ENCODE assay signal across 27 cellular contexts in the genomic region with DNA sequence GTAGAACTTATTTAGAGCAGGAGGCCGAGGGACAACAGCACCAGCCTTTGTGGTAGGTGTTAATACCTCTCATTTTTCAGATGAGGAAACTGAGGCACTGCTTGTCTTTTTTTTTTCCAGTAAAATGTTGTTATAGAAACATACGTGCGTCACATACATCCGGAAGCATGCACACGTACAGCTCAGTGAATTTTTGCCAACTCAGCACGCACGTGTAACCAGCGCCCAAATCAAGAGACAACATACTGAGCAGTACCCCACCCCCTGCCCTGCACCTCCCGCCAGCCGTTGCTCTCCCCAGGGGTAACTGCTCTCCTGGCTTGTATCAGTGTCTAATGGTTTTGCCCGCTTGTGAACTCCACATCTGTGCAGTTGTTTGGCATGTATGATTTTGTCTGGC.
"Had no signal": no experiment of that assay in that cellular context is flagged by ENCODE, and none has a peak within 500 bp of the region (broad histone marks: within the 10 kb centered on the region; RNA-seq: fewer than 3 reads in every experiment).

No MANE protein-coding gene starts in this region.

- FAIRE-seq: keratinocyte had no signal

- ATAC-seq: esophagus mucosa; gastrocnemius medialis; left lobe of liver; naive thymus-derived CD4-positive, alpha-beta T cell; sciatic nerve; stimulated activated memory B cell treated with anti-CD40 and anti-IgM and Interleukin-4, amounts not matched to agents 10 μg/mL and 1 μg/mL and 100 μg/mL, for 72 hours; stimulated activated naive CD8-positive, alpha-beta T cell treated with anti-CD3 and anti-CD28 coated beads, Interleukin-15, Interleukin-2, amounts not matched to agents 100 U/mL and 50 U/mL, for 24 hours; upper lobe of right lung had no signal

- H3K4me3 Mint-ChIP-seq: dendritic cell treated with granulocyte-macrophage colony-stimulating factor and Interleukin-4, amounts not matched to agents 40 ng/mL and 50 ng/mL, for 4 days; endodermal cell; mesothelial cell of epicardium; naive thymus-derived CD4-positive, alpha-beta T cell; stimulated activated memory B cell treated with anti-CD40 and anti-IgM and Interleukin-4, amounts not matched to agents 10 μg/mL and 1 μg/mL and 100 μg/mL, for 72 hours had no signal

- H3K27ac Mint-ChIP-seq: dendritic cell treated with granulocyte-macrophage colony-stimulating factor and Interleukin-4, amounts not matched to agents 40 ng/mL and 50 ng/mL, for 4 days; endodermal cell; mesothelial cell of epicardium; naive thymus-derived CD4-positive, alpha-beta T cell; stimulated activated memory B cell treated with anti-CD40 and anti-IgM and Interleukin-4, amounts not matched to agents 10 μg/mL and 1 μg/mL and 100 μg/mL, for 72 hours had no signal

- H3K27me3 Mint-ChIP-seq: dendritic cell treated with granulocyte-macrophage colony-stimulating factor and Interleukin-4, amounts not matched to agents 40 ng/mL and 50 ng/mL, for 4 days; naive thymus-derived CD4-positive, alpha-beta T cell; stimulated activated memory B cell treated with anti-CD40 and anti-IgM and Interleukin-4, amounts not matched to agents 10 μg/mL and 1 μg/mL and 100 μg/mL, for 72 hours had no signal

- H3K9me3 Mint-ChIP-seq: dendritic cell treated with granulocyte-macrophage colony-stimulating factor and Interleukin-4, amounts not matched to agents 40 ng/mL and 50 ng/mL, for 4 days; endodermal cell; mesothelial cell of epicardium; naive thymus-derived CD4-positive, alpha-beta T cell; stimulated activated memory B cell treated with anti-CD40 and anti-IgM and Interleukin-4, amounts not matched to agents 10 μg/mL and 1 μg/mL and 100 μg/mL, for 72 hours had no signal

- DNase-seq: colonic mucosa; effector CD8-positive, alpha-beta T cell; endodermal cell; foreskin fibroblast; gastrocnemius medialis; head of caudate nucleus; mesenchymal stem cell; naive thymus-derived CD4-positive, alpha-beta T cell; occipital lobe; ovary; stimulated activated CD4-positive, alpha-beta T cell treated with anti-CD3 and anti-CD28 coated beads, Interleukin-2, amount 100 ng/mL, for 24 hours; stimulated activated CD4-positive, alpha-beta T cell treated with anti-CD3 and anti-CD28 coated beads, Interleukin-4, amount 100 ng/mL, for 24 hours; stimulated activated naive CD8-positive, alpha-beta T cell treated with anti-CD3 and anti-CD28 coated beads, Interleukin-15, Interleukin-2, amounts not matched to agents 100 U/mL and 50 U/mL, for 24 hours; substantia nigra; testis; tibial artery; upper lobe of right lung; uterus had no signal

- H3K4me1 ChIP-seq: gastrocnemius medialis, testis, tibial artery, uterus had no signal

- H3K4me2 ChIP-seq: smooth muscle cell had no signal

- H3K36me3 ChIP-seq: colonic mucosa, gastrocnemius medialis, ovary, tibial artery, upper lobe of right lung, uterus had no signal

- H3K27ac ChIP-seq: colonic mucosa, epithelial cell of prostate, gastrocnemius medialis, ovary, testis, tibial artery, upper lobe of right lung, uterus had no signal

- H3K9me3 ChIP-seq: colonic mucosa, gastrocnemius medialis, ovary, testis, tibial artery, upper lobe of right lung, uterus had no signal

- H3K4me3 ChIP-seq: colonic mucosa, gastrocnemius medialis, ovary, smooth muscle cell, testis, tibial artery, upper lobe of right lung, uterus had no signal

- H3K27me3 ChIP-seq: colonic mucosa, gastrocnemius medialis, ovary, testis, tibial artery, upper lobe of right lung, uterus had no signal
